ENCODE assay signal across 25 cellular contexts in genomic region chr20:42744756-42745465, GRCh38.
DNase-seq lines count a peak whose midpoint lies in the region; FAIRE-seq and TF ChIP-seq lines count a peak whose summit lies in the region.
"Had no signal": no experiment of that assay in that cellular context is flagged by ENCODE, and none has a peak within 500 bp of the region (broad histone marks: within the 10 kb centered on the region; RNA-seq: fewer than 3 reads in every experiment).

No MANE protein-coding gene starts in this region.

- no peak overlapping the region for H3K18ac ChIP-seq in mesendoderm (ENCODE audit: low read length)

- H3K27ac ChIP-seq in SJCRH30 (peak overlapping the region; percentile 62), mesendoderm (ENCODE audit: low read depth, low read length) (no peak overlapping the region), kidney (ENCODE audit: low read depth in 2 of 2, low read length in 2 of 2) (no peak overlapping the region)
- H3K27ac ChIP-seq: BLaER1 had no signal

- H3K36me3 ChIP-seq in SJCRH30 (no peaks in the 10 kb centered on the region), mesendoderm (ENCODE audit: control insufficient read depth, insufficient read depth, low read length) (no peaks in the 10 kb centered on the region), kidney (ENCODE audit: control insufficient read depth in 1 of 2, insufficient read depth in 2 of 2, low read length in 2 of 2) (no peaks in the 10 kb centered on the region)
- H3K36me3 ChIP-seq: BE2C, BLaER1 had no signal

- H3K79me2 ChIP-seq in mesendoderm (ENCODE audit: control insufficient read depth, insufficient read depth, low read length), result no peaks in the 10 kb centered on the region

- H2BK5ac ChIP-seq in mesendoderm (ENCODE audit: low read length), result no peak overlapping the region

- no peak for TF ChIP-seq CTCF in kidney (IDR thresholded peaks at IDR 0.05; ENCODE audit: borderline replicate concordance, extremely low read depth, insufficient read depth)

- intact Hi-C loops in kidney (cut with DNase I), result no loop called here

- no peak overlapping the region for H3K4me2 ChIP-seq in mesendoderm (ENCODE audit: low read length)
- H3K4me2 ChIP-seq: BLaER1 had no signal

- no peak overlapping the region for H2BK15ac ChIP-seq in mesendoderm (replicated peaks; ENCODE audit: low read depth)

- H3K4me1 ChIP-seq in SJCRH30 (peaks cover 37% of the 10 kb centered on the region), mesendoderm (ENCODE audit: control insufficient read depth, low read depth, low read length) (peaks cover 17% of the 10 kb centered on the region), kidney (ENCODE audit: control insufficient read depth in 1 of 2, insufficient read depth in 1 of 2, low read depth in 1 of 2, low read length in 2 of 2) (no peaks in the 10 kb centered on the region)
- H3K4me1 ChIP-seq: BE2C, BLaER1 had no signal

- no peak overlapping the region for H4K8ac ChIP-seq in mesendoderm (ENCODE audit: low read depth, low read length)

- no peaks in the 10 kb centered on the region; the same call in 1 of the 2 replicates for H3K9me3 ChIP-seq in SJCRH30 (replicated peaks)
- H3K9me3 ChIP-seq in kidney (ENCODE audit: control insufficient read depth in 1 of 2, low read length in 2 of 2), result no peaks in the 10 kb centered on the region
- H3K9me3 ChIP-seq: BE2C, BLaER1 had no signal

- no peak overlapping the region for H3K23ac ChIP-seq in mesendoderm (ENCODE audit: low read length)

- H4K5ac ChIP-seq in mesendoderm (ENCODE audit: low read length), result no peak overlapping the region

- H3K4me3 ChIP-seq in SJCRH30 (no peak overlapping the region), mesendoderm (ENCODE audit: low read length) (no peak overlapping the region), kidney (ENCODE audit: low read length in 2 of 2) (no peak overlapping the region)
- H3K4me3 ChIP-seq: BLaER1, GM12878 had no signal

- H3K56ac ChIP-seq in mesendoderm (ENCODE audit: low read length), result no peak overlapping the region

- H2AK5ac ChIP-seq in mesendoderm (ENCODE audit: low read length), result peak overlapping the region; percentile 51

- WGBS in mesendoderm (ENCODE audit: extremely low coverage, insufficient coverage, low lambda C conversion rate), result no CpG with 5 or more reads among the region's 6 CpGs

- H3K79me1 ChIP-seq in mesendoderm (ENCODE audit: low read length), result no peaks in the 10 kb centered on the region

- peak overlapping the region; percentile 44 for H3K4ac ChIP-seq in mesendoderm (ENCODE audit: low read depth, low read length)

- no peak overlapping the region for H3K9ac ChIP-seq in mesendoderm (ENCODE audit: low read length)
- no peak overlapping the region for H3K9ac ChIP-seq in kidney (ENCODE audit: low read length in 2 of 2)
- H3K9ac ChIP-seq: BLaER1 had no signal

- no peak overlapping the region for H2BK120ac ChIP-seq in mesendoderm (ENCODE audit: low read depth, low read length)

- no peak for FAIRE-seq in kidney (lab: Jason Lieb, UNC)
- FAIRE-seq: A204.1, GM12878, GM12892, GM18507 had no signal

- H3K27me3 ChIP-seq in SJCRH30 (no peaks in the 10 kb centered on the region), mesendoderm (ENCODE audit: insufficient read depth, low read length, poor library complexity) (no peaks in the 10 kb centered on the region)
- H3K27me3 ChIP-seq: BE2C, BLaER1 had no signal

- DNase-seq in SJCRH30 (peak; percentile 86 to 90), mesendoderm (no peak), kidney (no peak), NCI-H2171 (lab: John Stamatoyannopoulos, UW) (no peak), NCI-H187 (lab: John Stamatoyannopoulos, UW) (no peak)
- DNase-seq: 8988T; ACHN; BE2C; C1 segment of cervical spinal cord; CD4-positive, alpha-beta memory T cell; CD4-positive, CD25-positive, alpha-beta regulatory T cell; CD8-positive, alpha-beta memory T cell; COR-L47; DMS 273 treated with DMSO at 0.1 percent for 48 hours; DMS153; DMS53; DMS79; DND-41; EL; GDM1 had no signal

Comparison
In these comparisons a context has a peak if more than half of its experiments do, and no peak if none do; other contexts are left out.
1. DNase-seq: peak in SJCRH30 (2 of 2); none in mesendoderm (single experiment), kidney (single experiment), NCI-H2171 (single experiment) and NCI-H187 (0 of 2).